ENCODE assay signal across 15 cellular contexts in genomic region chr4:138178566-138178965, GRCh38.
DNase-seq lines count a peak whose midpoint lies in the region; ATAC-seq and TF ChIP-seq lines count a peak whose summit lies in the region.
"Had no signal": no experiment of that assay in that cellular context is flagged by ENCODE, and none has a peak within 500 bp of the region (broad histone marks: within the 10 kb centered on the region; RNA-seq: fewer than 3 reads in every experiment).

No MANE protein-coding gene starts in this region.

- POLR2A ChIA-PET in HCT116 (lab: Charles Lee), result no interaction called here

- no peak overlapping the region for H3K4me3 ChIP-seq in HCT116 (replicated peaks in 1 of 2; ENCODE audit: low read depth in 1 of 2, low read length in 2 of 2)
- H3K4me3 ChIP-seq in RWPE2 (ENCODE audit: severe bottlenecking), result no peak overlapping the region
- no peak overlapping the region for H3K4me3 ChIP-seq in MG63
- H3K4me3 ChIP-seq: cardiac muscle cell had no signal

- H3K27ac ChIP-seq in HCT116 (ENCODE audit: low read depth, low read length), result no peak overlapping the region
- no peak overlapping the region for H3K27ac ChIP-seq in RWPE2 (ENCODE audit: poor library complexity, severe bottlenecking)
- H3K27ac ChIP-seq: cardiac muscle cell had no signal

- no peak overlapping the region for H2AFZ ChIP-seq in HCT116 (ENCODE audit: low read depth, low read length, poor library complexity, severe bottlenecking)

- in situ Hi-C loops in Caki2 (cut with HindIII; ENCODE audit: low pct_unique_long_range_greater_than_20kb, low sequenced_read_pairs), result no loop called here

- H3K9me3 ChIP-seq in HCT116 (ENCODE audit: control insufficient read depth in 1 of 2, insufficient read depth in 1 of 2, low read depth in 1 of 2, low read length in 2 of 2) (no peaks in the 10 kb centered on the region), RWPE2 (ENCODE audit: severe bottlenecking) (no peaks in the 10 kb centered on the region), MG63 (no peaks in the 10 kb centered on the region)

- H3K4me1 ChIP-seq in HCT116 (ENCODE audit: control insufficient read depth in 1 of 2, insufficient read depth in 2 of 2, low read length in 2 of 2) (no peaks in the 10 kb centered on the region), RWPE2 (ENCODE audit: insufficient read depth, poor library complexity, severe bottlenecking) (peaks cover 7% of the 10 kb centered on the region)

- no peak for TF ChIP-seq POLR2A in HCT116 (IDR thresholded peaks at IDR 0.05; ENCODE audit: borderline replicate concordance, extremely low read depth, insufficient read depth, insufficient read length)

- no peak for TF ChIP-seq CTCF in HCT116 (IDR thresholded peaks at IDR 0.05 in 2 of 3, conservative IDR thresholded peaks at IDR 0.05 in 1 of 3; ENCODE audit: borderline replicate concordance in 1 of 3, insufficient read depth in 1 of 3, low read depth in 2 of 3, low read length in 2 of 3)
- TF ChIP-seq CTCF in RWPE2 (IDR thresholded peaks at IDR 0.05; ENCODE audit: poor library complexity, severe bottlenecking), result no peak

- H3K4me2 ChIP-seq in HCT116 (ENCODE audit: low read length), result no peak overlapping the region

- no peaks in the 10 kb centered on the region for H3K9me2 ChIP-seq in HCT116 (ENCODE audit: insufficient read depth)

- no peak overlapping the region for H3K9ac ChIP-seq in HCT116 (ENCODE audit: low read length)

- no peaks in the 10 kb centered on the region for H3K27me3 ChIP-seq in HCT116 (ENCODE audit: insufficient read depth, low read length)
- H3K27me3 ChIP-seq in RWPE2 (ENCODE audit: insufficient read depth, poor library complexity, severe bottlenecking), result no peaks in the 10 kb centered on the region
- no peaks in the 10 kb centered on the region for H3K27me3 ChIP-seq in MG63
- H3K27me3 ChIP-seq: cardiac muscle cell had no signal

- peak; percentile 45 for DNase-seq in Caki2 (ENCODE audit: low read depth)
- DNase-seq in HCT116 (ENCODE audit: low read depth, low spot score), result no peak
- DNase-seq in RWPE2 (ENCODE audit: low spot score), result no peak
- peak; percentile 10 for DNase-seq in fibroblast of peridontal ligament (ENCODE audit: extremely low read depth)
- DNase-seq in DMS153 (lab: John Stamatoyannopoulos, UW), result no peak
- DNase-seq in NCI-H1105 treated with DMSO at 0.1 percent for 48 hours (lab: John Stamatoyannopoulos, UW), result no peak
- DNase-seq in MG63, result no peak
- DNase-seq in NCI-H524 (lab: John Stamatoyannopoulos, UW), result no peak
- DNase-seq: activated naive CD4-positive, alpha-beta T cell treated with anti-CD3 and anti-CD28 coated beads, Interleukin-2, amount 50 U/mL, for 16 hours; effector CD8-positive, alpha-beta T cell; H7; NCI-H2171; Right ventricle myocardium superior had no signal

- intact Hi-C loops in HCT116 (cut with micrococcal nuclease), result no loop called here

- no peak for ATAC-seq in HCT116
- ATAC-seq in RWPE2 (ENCODE audit: low read depth), result peak; percentile 64; the same call in 1 of the 3 replicates
- ATAC-seq: natural killer cell treated with Interleukin-12 subunit alpha and Interleukin-12 subunit beta and Interleukin-15 and Interleukin-18, amount 100 ng/mL, for 72 hours had no signal

- H4K20me1 ChIP-seq in HCT116 (ENCODE audit: insufficient read depth), result no peaks in the 10 kb centered on the region

- TF ChIP-seq RAD21 in HCT116 (IDR thresholded peaks at IDR 0.05; ENCODE audit: low read depth), result no peak

- RAD21 ChIA-PET in HCT116 (lab: Charles Lee; ENCODE audit: low non-redundant PET in 1 of 2, low total read pairs in 2 of 2, uncharacterized antibody in 2 of 2, unreplicated experiment in 2 of 2), result no interaction called here

- no peaks in the 10 kb centered on the region for H3K36me3 ChIP-seq in HCT116 (ENCODE audit: control insufficient read depth in 1 of 2, insufficient read depth in 2 of 2, low read length in 2 of 2)
- H3K36me3 ChIP-seq in RWPE2 (ENCODE audit: low read depth), result peaks cover 100% of the 10 kb centered on the region
- H3K36me3 ChIP-seq in MG63, result peaks cover 61% of the 10 kb centered on the region
- H3K36me3 ChIP-seq: cardiac muscle cell had no signal

- no peaks in the 10 kb centered on the region for H3K79me2 ChIP-seq in HCT116 (ENCODE audit: insufficient read depth, low read length)

- CTCF ChIA-PET in HCT116 (lab: Charles Lee), result no interaction called here

- no TSS peak for BruUV-seq in HCT116 (replicated peaks; lab: Mats Ljungman, UMichigan)

TF ChIP-seq in HCT116, 20 proteins besides CTCF, POLR2A, EP300 and RAD21:
- TF ChIP-seq CEBPB (IDR thresholded peaks at IDR 0.05; ENCODE audit: low read depth) (no peak), EGR1 (IDR thresholded peaks at IDR 0.05; ENCODE audit: low read depth) (no peak), JUND (IDR thresholded peaks at IDR 0.05) (no peak), SRF (IDR thresholded peaks at IDR 0.05; ENCODE audit: low read depth) (peak; percentile 46; the same call in 1 of the 2 replicates), TCF7L2 (IDR thresholded peaks at IDR 0.05; ENCODE audit: borderline replicate concordance, extremely low read depth, insufficient read depth, insufficient read length) (no peak), CBX3 (IDR thresholded peaks at IDR 0.05; ENCODE audit: low read depth) (no peak), EZH2phosphoT487 (IDR thresholded peaks at IDR 0.05; ENCODE audit: borderline replicate concordance) (no peak), ZNF274 (IDR thresholded peaks at IDR 0.05; ENCODE audit: low read depth, low read length) (no peak)

Comparison
In these comparisons a context has a peak if more than half of its experiments do, and no peak if none do; other contexts are left out.
1. DNase-seq: peak in Caki2 (single experiment) and fibroblast of peridontal ligament (single experiment); none in HCT116 (single experiment), RWPE2 (single experiment), DMS153 (single experiment), NCI-H1105 treated with DMSO at 0.1 percent for 48 hours (single experiment), MG63 (single experiment) and NCI-H524 (0 of 2).